9 cellular contexts compared by ENCODE assay signal in genomic region chr1:205321959-205322283, GRCh38. TPM values are rescaled to one million over a fixed set of nuclear protein-coding genes. Genes with fewer than 3 reads are reported as not detected.
A peak's percentile ranks its signal among the peaks of the same experiment; 100 is the strongest.
DNase-seq lines count a peak whose midpoint lies in the region; ATAC-seq and TF ChIP-seq lines count a peak whose summit lies in the region.
"Had no signal": no experiment of that assay in that cellular context is flagged by ENCODE, and none has a peak within 500 bp of the region (broad histone marks: within the 10 kb centered on the region; RNA-seq: fewer than 3 reads in every experiment).

No MANE protein-coding gene starts in this region.

- H3K4me1 Mint-ChIP-seq in GM23338, result peaks cover 46% of the 10 kb centered on the region

- no peak overlapping the region; the same call in 1 of the 2 replicates for H3K4me3 ChIP-seq in GM23338
- peak overlapping the region; percentile 75 for H3K4me3 ChIP-seq in SJSA1
- H3K4me3 ChIP-seq in esophagus squamous epithelium, result peak overlapping the region; percentile 70 to 81 (median 76)
- H3K4me3 ChIP-seq in skeletal muscle cell (ENCODE audit: low read depth, low read length), result peak overlapping the region; percentile 87

- H2AFZ ChIP-seq in GM23338, result no peak overlapping the region

- TF ChIP-seq CTCF in GM23338 (conservative IDR thresholded peaks at IDR 0.05; ENCODE audit: low read depth in 2 of 2) (no peak), esophagus squamous epithelium (IDR thresholded peaks at IDR 0.05) (no peak)

- ATAC-seq in GM23338 (no peak), left lobe of liver (no peak)

- H3K4me2 ChIP-seq in GM23338, result peak overlapping the region; percentile 30; the same call in 1 of the 2 replicates

- TF ChIP-seq POLR2A in esophagus squamous epithelium (IDR thresholded peaks at IDR 0.05), result no peak

- no peaks in the 10 kb centered on the region for H3K36me3 ChIP-seq in GM23338 (ENCODE audit: insufficient read depth)
- H3K36me3 ChIP-seq in SJSA1, result peaks cover 7% of the 10 kb centered on the region; the same call in 1 of the 2 replicates
- H3K36me3 ChIP-seq in esophagus squamous epithelium, result no peaks in the 10 kb centered on the region

- no peak overlapping the region for H3K27ac Mint-ChIP-seq in GM23338

- no peaks in the 10 kb centered on the region for H3K9me3 ChIP-seq in SJSA1 (replicated peaks)
- no peaks in the 10 kb centered on the region for H3K9me3 ChIP-seq in esophagus squamous epithelium

- DNase-seq in GM23338 (ENCODE audit: low spot score) (no peak), SJSA1 (ENCODE audit: low read depth in 1 of 2, low spot score in 2 of 2) (no peak), esophagus squamous epithelium (lab: John Stamatoyannopoulos, UW) (no peak), skeletal muscle cell (ENCODE audit: low read depth) (no peak), midbrain (lab: John Stamatoyannopoulos, UW) (no peak), left lobe of liver (ENCODE audit: low spot score) (no peak), NCI-H524 (lab: John Stamatoyannopoulos, UW) (no peak)
- no peak for DNase-seq in stimulated activated CD4-positive, alpha-beta T cell treated with anti-CD3 and anti-CD28 coated beads, Interleukin-4, amount 100 ng/mL, for 4 hours

- no peak overlapping the region for H3K27ac ChIP-seq in GM23338 (ENCODE audit: low read depth)
- H3K27ac ChIP-seq in SJSA1, result no peak overlapping the region
- peak overlapping the region; percentile 86 to 93 (median 92) for H3K27ac ChIP-seq in esophagus squamous epithelium

- peaks cover 44% of the 10 kb centered on the region for H3K79me2 ChIP-seq in GM23338 (replicated peaks; ENCODE audit: insufficient read depth)

- peak overlapping the region; percentile 44; the same call in 1 of the 3 replicates for H3K4me3 Mint-ChIP-seq in GM23338

- peaks cover 4% of the 10 kb centered on the region; the same call in 1 of the 2 replicates for H3K9me2 ChIP-seq in GM23338 (ENCODE audit: insufficient read depth)

- peaks cover 7% of the 10 kb centered on the region for H3K27me3 ChIP-seq in GM23338 (ENCODE audit: insufficient read depth)
- no peaks in the 10 kb centered on the region for H3K27me3 ChIP-seq in SJSA1 (replicated peaks)
- H3K27me3 ChIP-seq in esophagus squamous epithelium, result peaks cover 0 to 14% (median 0%) of the 10 kb centered on the region in 4 donors

- no peaks in the 10 kb centered on the region for H3K9me3 Mint-ChIP-seq in GM23338

- peaks cover 14% of the 10 kb centered on the region for H3K36me3 Mint-ChIP-seq in GM23338 (ENCODE audit: low read depth)

- H3F3A ChIP-seq in GM23338 (replicated peaks; ENCODE audit: low read depth), result peaks cover 6% of the 10 kb centered on the region; the same call in 1 of the 2 replicates

- peaks cover 31% of the 10 kb centered on the region for H3K27me3 Mint-ChIP-seq in GM23338 (ENCODE audit: insufficient read depth, low read depth, poor library complexity)

- H3K4me1 ChIP-seq in GM23338 (ENCODE audit: insufficient read depth) (peaks cover 37% of the 10 kb centered on the region), SJSA1 (replicated peaks) (peaks cover 54% of the 10 kb centered on the region), esophagus squamous epithelium (peaks cover 22 to 59% (median 28%) of the 10 kb centered on the region in 3 donors)

- intact Hi-C loops in esophagus squamous epithelium (cut with DNase I), result no loop called here

- WGBS in esophagus squamous epithelium, 2 donors, result 95% methylated on average over 2 of the region's 5 CpGs; no CpG with 5 or more reads in 1 of the 2 donors

- H4K20me1 ChIP-seq in GM23338 (replicated peaks; ENCODE audit: insufficient read depth), result peaks cover 13% of the 10 kb centered on the region; the same call in 1 of the 2 replicates

TF ChIP-seq in GM23338, 12 proteins besides CTCF, POLR2A, EP300 and RAD21:
- TF ChIP-seq EZH2 (IDR thresholded peaks at IDR 0.05; ENCODE audit: low read depth, unreplicated experiment), result no peak
- TF ChIP-seq ZNF462 (CRISPR knock-in tag; IDR thresholded peaks at IDR 0.05), result 0 out of 2 replicates have a peak, but pooled peaks have one; percentile 30

RNA-seq across cellular contexts. Expression of gene NUAK2, which starts 0.4 kb away (rescaled TPM):
- 10.4 and 15.3 TPM in 2 replicates for total RNA-seq in GM23338 (2014; rRNA removed; shearing (Covaris generic))
- 7.7 and 7.8 TPM in 2 replicates for polyA plus RNA-seq in GM23338 (2016; fragmentation: Nextera tagmentation; extraction: Ambion mirVana)
- total RNA-seq in SJSA1 (2014; rRNA removed; shearing (Covaris generic)), result 2.9 and 5.8 TPM in 2 replicates
- total RNA-seq in esophagus squamous epithelium (10 to 100 TPM; 15.8 to 32.0 (median 21.4) TPM), left lobe of liver (1.7 TPM)

RNA-seq across cellular contexts. Expression of gene KLHDC8A, which starts 34.8 kb away (rescaled TPM):
- total RNA-seq in GM23338 (2014; rRNA removed; shearing (Covaris generic)), result 2.4 and 2.8 TPM in 2 replicates
- polyA plus RNA-seq in GM23338 (2016; fragmentation: Nextera tagmentation; extraction: Ambion mirVana), result 1.3 and 1.7 TPM in 2 replicates
- total RNA-seq in SJSA1 (2014; rRNA removed; shearing (Covaris generic)), result not detected in 2 replicates
- total RNA-seq in esophagus squamous epithelium (1 to 10 TPM in 3 of 4 donors, under 1 TPM in 1; 0.97 to 4.4 (median 2.1) TPM), left lobe of liver (not detected)
- total RNA-seq: NCI-H460 had no signal

Comparison
In these comparisons a context has a peak if more than half of its experiments do, and no peak if none do; other contexts are left out.
1. H3K27ac ChIP-seq: peak in esophagus squamous epithelium (4 of 4); none in GM23338 (single experiment) and SJSA1 (single experiment).